ENCODE assay signal across 12 cellular contexts in the genomic region with DNA sequence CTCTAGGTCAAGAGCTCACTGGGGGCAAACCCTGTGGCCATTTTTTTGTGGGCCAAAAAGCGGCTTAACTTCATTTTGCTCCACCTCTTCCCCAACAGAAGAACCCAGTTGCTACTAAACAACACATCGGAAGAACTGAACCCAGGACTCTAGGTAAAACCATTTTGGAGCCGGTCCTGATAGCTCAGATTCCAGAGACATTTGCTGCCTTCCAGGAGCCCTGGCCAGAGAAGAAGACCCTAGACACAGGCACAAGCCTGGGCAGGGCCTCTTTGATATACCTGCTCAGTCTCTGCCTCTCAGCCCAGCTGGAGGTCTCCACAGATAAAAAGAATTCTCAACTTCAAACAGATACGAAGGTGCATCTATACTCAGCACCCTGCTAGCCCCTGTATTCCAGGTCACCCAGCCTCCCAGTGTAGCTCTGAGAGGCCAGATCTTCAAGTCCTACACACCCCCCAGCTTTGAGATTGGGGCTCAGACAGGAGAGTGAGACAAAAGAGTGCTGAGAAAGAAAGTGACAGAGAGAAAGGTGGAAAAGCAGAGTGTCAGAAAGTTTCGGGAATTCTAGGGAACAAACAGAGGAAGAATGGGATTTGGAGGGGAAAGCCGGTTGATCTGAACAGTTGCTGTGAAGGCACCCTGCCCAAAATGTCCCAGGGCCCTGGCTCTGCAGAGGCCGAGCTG. TPM values are rescaled to one million over a fixed set of nuclear protein-coding genes. Genes with fewer than 3 reads are reported as not detected.
DNase-seq lines count a peak whose midpoint lies in the region; ATAC-seq and TF ChIP-seq lines count a peak whose summit lies in the region.
"Had no signal": no experiment of that assay in that cellular context is flagged by ENCODE, and none has a peak within 500 bp of the region (broad histone marks: within the 10 kb centered on the region; RNA-seq: fewer than 3 reads in every experiment).

No MANE protein-coding gene starts in this region.

- peak overlapping the region; percentile 93 for H3K27ac Mint-ChIP-seq in activated naive CD4-positive, alpha-beta T cell treated with anti-CD3 and anti-CD28 coated beads, Interleukin-2, amount 50 U/mL, for 24 hours
- no peak overlapping the region for H3K27ac Mint-ChIP-seq in activated T-helper 17 cell treated with anti-CD3 and anti-CD28 coated beads, Interleukin-2, amount 50 U/mL, for 72 hours
- H3K27ac Mint-ChIP-seq in naive B cell, result peak overlapping the region in 2 of 6 donors; percentile 10 to 81
- no peak overlapping the region for H3K27ac Mint-ChIP-seq in type B pancreatic cell
- no peak overlapping the region for H3K27ac Mint-ChIP-seq in glutamatergic neuron (ENCODE audit: unreplicated experiment)

- no peak for ATAC-seq in activated T-helper 17 cell treated with anti-CD3 and anti-CD28 coated beads, Interleukin-2, amount 50 U/mL, for 72 hours (replicated peaks)
- no peak for ATAC-seq in naive B cell (ENCODE audit: low read depth in 2 of 2)
- no peak for ATAC-seq in SK-N-SH treated with all-trans-retinoic acid at 6 μM for 48 hours

- H3K9me3 Mint-ChIP-seq in activated naive CD4-positive, alpha-beta T cell treated with anti-CD3 and anti-CD28 coated beads, Interleukin-2, amount 50 U/mL, for 24 hours, result no peaks in the 10 kb centered on the region
- no peaks in the 10 kb centered on the region for H3K9me3 Mint-ChIP-seq in activated T-helper 17 cell treated with anti-CD3 and anti-CD28 coated beads, Interleukin-2, amount 50 U/mL, for 72 hours
- H3K9me3 Mint-ChIP-seq in naive B cell, result peaks cover 0 to 3% (median 0%) of the 10 kb centered on the region in 7 donors
- no peaks in the 10 kb centered on the region for H3K9me3 Mint-ChIP-seq in type B pancreatic cell
- H3K9me3 Mint-ChIP-seq in glutamatergic neuron (ENCODE audit: unreplicated experiment), result peaks cover 6% of the 10 kb centered on the region

- DNase-seq in activated naive CD4-positive, alpha-beta T cell (lab: John Stamatoyannopoulos, UW), result no peak
- DNase-seq in naive B cell, result no peak
- no peak for DNase-seq in type B pancreatic cell (ENCODE audit: extremely low spot score, unreplicated experiment)
- DNase-seq in NCI-H146 (lab: John Stamatoyannopoulos, UW), result no peak
- no peak for DNase-seq in glutamatergic neuron
- DNase-seq: AML-193, HCEC 1CT, NCI-H1048, NCI-H774 had no signal

- H3K36me3 Mint-ChIP-seq in activated naive CD4-positive, alpha-beta T cell treated with anti-CD3 and anti-CD28 coated beads, Interleukin-2, amount 50 U/mL, for 24 hours, result peaks cover 6% of the 10 kb centered on the region
- H3K36me3 Mint-ChIP-seq in activated T-helper 17 cell treated with anti-CD3 and anti-CD28 coated beads, Interleukin-2, amount 50 U/mL, for 72 hours (ENCODE audit: low read depth), result no peaks in the 10 kb centered on the region
- H3K36me3 Mint-ChIP-seq in naive B cell (peaks cover 0 to 8% of the 10 kb centered on the region in 2 donors), type B pancreatic cell (no peaks in the 10 kb centered on the region), glutamatergic neuron (ENCODE audit: unreplicated experiment) (no peaks in the 10 kb centered on the region)

- no peak for TF ChIP-seq CTCF in type B pancreatic cell (conservative IDR thresholded peaks at IDR 0.05)
- no peak for TF ChIP-seq CTCF in glutamatergic neuron (IDR thresholded peaks at IDR 0.05; ENCODE audit: partially characterized antibody, unreplicated experiment)

- H3K27me3 Mint-ChIP-seq in activated naive CD4-positive, alpha-beta T cell treated with anti-CD3 and anti-CD28 coated beads, Interleukin-2, amount 50 U/mL, for 24 hours, result peaks cover 65% of the 10 kb centered on the region
- H3K27me3 Mint-ChIP-seq in activated T-helper 17 cell treated with anti-CD3 and anti-CD28 coated beads, Interleukin-2, amount 50 U/mL, for 72 hours, result peaks cover 74% of the 10 kb centered on the region
- H3K27me3 Mint-ChIP-seq in naive B cell (peaks cover 85 to 100% (median 91%) of the 10 kb centered on the region in 3 donors), type B pancreatic cell (peaks cover 100% of the 10 kb centered on the region), glutamatergic neuron (ENCODE audit: unreplicated experiment) (peaks cover 43% of the 10 kb centered on the region)

- H3K4me3 Mint-ChIP-seq in activated naive CD4-positive, alpha-beta T cell treated with anti-CD3 and anti-CD28 coated beads, Interleukin-2, amount 50 U/mL, for 24 hours, result peak overlapping the region; percentile 76
- peak overlapping the region; percentile 40 for H3K4me3 Mint-ChIP-seq in activated T-helper 17 cell treated with anti-CD3 and anti-CD28 coated beads, Interleukin-2, amount 50 U/mL, for 72 hours
- peak overlapping the region in 5 of 8 donors; percentile 5 to 30 (median 23) for H3K4me3 Mint-ChIP-seq in naive B cell
- H3K4me3 Mint-ChIP-seq in type B pancreatic cell, result peak overlapping the region; percentile 61
- no peak overlapping the region for H3K4me3 Mint-ChIP-seq in glutamatergic neuron (ENCODE audit: unreplicated experiment)

- peaks cover 15% of the 10 kb centered on the region for H3K4me1 Mint-ChIP-seq in activated naive CD4-positive, alpha-beta T cell treated with anti-CD3 and anti-CD28 coated beads, Interleukin-2, amount 50 U/mL, for 24 hours
- no peaks in the 10 kb centered on the region for H3K4me1 Mint-ChIP-seq in activated T-helper 17 cell treated with anti-CD3 and anti-CD28 coated beads, Interleukin-2, amount 50 U/mL, for 72 hours
- H3K4me1 Mint-ChIP-seq in naive B cell (peaks cover 4 to 33% (median 18%) of the 10 kb centered on the region in 3 donors), type B pancreatic cell (ENCODE audit: unreplicated experiment) (peaks cover 3% of the 10 kb centered on the region), glutamatergic neuron (ENCODE audit: low read depth, unreplicated experiment) (no peaks in the 10 kb centered on the region)

TF ChIP-seq in SK-N-SH treated with all-trans-retinoic acid at 6 μM for 48 hours, 23 proteins besides CTCF, POLR2A, EP300 and RAD21:
- TF ChIP-seq PPARA (CRISPR knock-in tag; IDR thresholded peaks at IDR 0.05; ENCODE audit: borderline replicate concordance) (no peak), PATZ1 (CRISPR knock-in tag; IDR thresholded peaks at IDR 0.05; ENCODE audit: borderline replicate concordance) (no peak), ESRRG (CRISPR knock-in tag; IDR thresholded peaks at IDR 0.05) (no peak), SNAI2 (CRISPR knock-in tag; IDR thresholded peaks at IDR 0.05) (no peak)

RNA-seq across cellular contexts. Expression of gene HOXB9, which starts 6.6 kb away (rescaled TPM):
- total RNA-seq in activated T-helper 17 cell treated with anti-CD3 and anti-CD28 coated beads, Interleukin-2, amount 50 U/mL, for 72 hours, result under 1 TPM; 0.40 to 0.58 TPM
- not detected for polyA plus RNA-seq in naive B cell (ENCODE audit: low read depth in 6 of 6)
- total RNA-seq in type B pancreatic cell (ENCODE audit: low replicate concordance) (1.6 and 9.4 TPM in 2 replicates), glutamatergic neuron (ENCODE audit: unreplicated experiment) (not detected)

RNA-seq across cellular contexts. Expression of gene HOXB8, which starts 17.6 kb away (rescaled TPM):
- not detected for total RNA-seq in activated T-helper 17 cell treated with anti-CD3 and anti-CD28 coated beads, Interleukin-2, amount 50 U/mL, for 72 hours
- not detected for polyA plus RNA-seq in naive B cell (ENCODE audit: low read depth in 6 of 6)
- 16.0 and 17.1 TPM in 2 replicates for total RNA-seq in type B pancreatic cell (ENCODE audit: low replicate concordance)
- total RNA-seq in glutamatergic neuron (ENCODE audit: unreplicated experiment), result not detected

RNA-seq across cellular contexts. Expression of gene HOXB7, which starts 21.9 kb away (rescaled TPM):
- total RNA-seq in activated T-helper 17 cell treated with anti-CD3 and anti-CD28 coated beads, Interleukin-2, amount 50 U/mL, for 72 hours, result under 1 TPM in 1 of 2 donors, not detected in 1; 0.95 TPM
- under 1 TPM in 2 of 6 donors, not detected in 4; 0.24 to 0.58 TPM for polyA plus RNA-seq in naive B cell (ENCODE audit: low read depth in 6 of 6)
- total RNA-seq in type B pancreatic cell (ENCODE audit: low replicate concordance), result 9.8 and 11.7 TPM in 2 replicates
- total RNA-seq in glutamatergic neuron (ENCODE audit: unreplicated experiment), result 0.64 TPM

RNA-seq across cellular contexts. Expression of gene HOXB6, which starts 27.9 kb away (rescaled TPM):
- under 1 TPM; 0.37 to 0.39 TPM for total RNA-seq in activated T-helper 17 cell treated with anti-CD3 and anti-CD28 coated beads, Interleukin-2, amount 50 U/mL, for 72 hours
- polyA plus RNA-seq in naive B cell (ENCODE audit: low read depth in 6 of 6), result not detected
- total RNA-seq in type B pancreatic cell (ENCODE audit: low replicate concordance), result 17.6 and 20.3 TPM in 2 replicates
- total RNA-seq in glutamatergic neuron (ENCODE audit: unreplicated experiment), result not detected

RNA-seq across cellular contexts. Expression of gene HOXB5, which starts 39.1 kb away (rescaled TPM):
- not detected for total RNA-seq in activated T-helper 17 cell treated with anti-CD3 and anti-CD28 coated beads, Interleukin-2, amount 50 U/mL, for 72 hours
- polyA plus RNA-seq in naive B cell (ENCODE audit: low read depth in 6 of 6), result not detected
- total RNA-seq in type B pancreatic cell (ENCODE audit: low replicate concordance) (10.1 and 20.8 TPM in 2 replicates), glutamatergic neuron (ENCODE audit: unreplicated experiment) (not detected)

Comparison
In these comparisons a context has a peak if more than half of its experiments do, and no peak if none do; other contexts are left out.
1. RNA of gene HOXB8, which starts 17.6 kb away (total RNA-seq): 16.0 to 17.1 TPM in type B pancreatic cell; not detected in activated T-helper 17 cell treated with anti-CD3 and anti-CD28 coated beads, Interleukin-2, amount 50 U/mL, for 72 hours and not detected in glutamatergic neuron (single experiment); every median in the first group is over 10 times any median in the second.